ENCODE assay signal across 10 cellular contexts in genomic region chr18:39799010-39799409, GRCh38.
DNase-seq lines count a peak whose midpoint lies in the region; ATAC-seq and TF ChIP-seq lines count a peak whose summit lies in the region.
"Had no signal": no experiment of that assay in that cellular context is flagged by ENCODE, and none has a peak within 500 bp of the region (broad histone marks: within the 10 kb centered on the region; RNA-seq: fewer than 3 reads in every experiment).

No MANE protein-coding gene starts in this region.

- H3K9me1 ChIP-seq in IMR-90 (ENCODE audit: insufficient read depth, low read length): peaks cover 14% of the 10 kb centered on the region

- CTCF ChIA-PET in IMR-90 (lab: Yijun Ruan, JAX): interaction anchor here (0.6 kb wide), 1 partner anchor 270 kb away, joined by 4 read pairs; no protein-coding TSS in a partner anchor

- H3K4me1 ChIP-seq in IMR-90 (ENCODE audit: control insufficient read depth, insufficient read depth, low read length): no peaks in the 10 kb centered on the region

- no peak overlapping the region for H2BK120ac ChIP-seq in IMR-90 (ENCODE audit: low read depth, low read length)

- H2AK5ac ChIP-seq in IMR-90 (ENCODE audit: low read depth, low read length): no peak overlapping the region

- no peak overlapping the region for H3K9ac ChIP-seq in IMR-90 (ENCODE audit: low read depth, low read length)

- no peak overlapping the region for H2AK9ac ChIP-seq in IMR-90 (replicated peaks; ENCODE audit: low read depth, low read length, poor library complexity)

- no peak overlapping the region for H3K27ac ChIP-seq in IMR-90 (ENCODE audit: insufficient read depth, low read length)

- no peak overlapping the region for H3K4me3 ChIP-seq in IMR-90 (ENCODE audit: insufficient read depth, low read depth, low read length)

- H4K8ac ChIP-seq in IMR-90 (ENCODE audit: low read depth in 2 of 2, low read length in 2 of 2): 0 out of 4 replicates have a peak overlapping the region, but pooled peaks of 1 of the 2 experiments have one; percentile 21

- H3K23ac ChIP-seq in IMR-90 (ENCODE audit: low read depth, low read length): no peak overlapping the region

- no peak overlapping the region for H4K91ac ChIP-seq in IMR-90 (ENCODE audit: insufficient read depth, low read depth, low read length)

- POLR2A ChIA-PET in IMR-90 (lab: Charles Lee; ENCODE audit: unreplicated experiment): interaction anchor here (0.7 kb wide), 1 partner anchor 409 kb away, joined by 5 read pairs; no protein-coding TSS in a partner anchor

- H3K27ac Mint-ChIP-seq in activated naive CD8-positive, alpha-beta T cell: no peak overlapping the region

- H3K27me3 Mint-ChIP-seq in activated naive CD8-positive, alpha-beta T cell: peaks cover 3% of the 10 kb centered on the region

- H4K5ac ChIP-seq in IMR-90 (ENCODE audit: low read depth, low read length): peak overlapping the region; percentile 38; the same call in 1 of the 2 replicates

- BruUV-seq in IMR-90 (replicated peaks; lab: Mats Ljungman, UMichigan): no TSS peak

- peak overlapping the region; percentile 59 for H3K4me3 Mint-ChIP-seq in activated naive CD8-positive, alpha-beta T cell

- no peak for TF ChIP-seq POLR2A in IMR-90 (IDR thresholded peaks at IDR 0.05; ENCODE audit: low read depth, low read length)

- dilution Hi-C loops in IMR-90 (cut with HindIII; ENCODE audit: low sequenced_read_pairs, unreplicated experiment): no loop called here

- no peaks in the 10 kb centered on the region for H4K20me1 ChIP-seq in IMR-90 (ENCODE audit: insufficient read depth, low read length)

- H3K36me3 Mint-ChIP-seq in activated naive CD8-positive, alpha-beta T cell: no peaks in the 10 kb centered on the region

- H3K18ac ChIP-seq in IMR-90 (ENCODE audit: low read depth, low read length): no peak overlapping the region

- no peaks in the 10 kb centered on the region for H3K36me3 ChIP-seq in IMR-90 (ENCODE audit: control insufficient read depth, insufficient read depth, low read length)

- no peak for TF ChIP-seq RAD21 in IMR-90 (IDR thresholded peaks at IDR 0.05; ENCODE audit: low read length)

- no peak overlapping the region for H3K14ac ChIP-seq in IMR-90 (replicated peaks; ENCODE audit: low read depth, low read length)

- no peak overlapping the region for H2BK15ac ChIP-seq in IMR-90 (ENCODE audit: low read depth, low read length)

- H3K9me3 Mint-ChIP-seq in activated naive CD8-positive, alpha-beta T cell (ENCODE audit: low read depth): no peaks in the 10 kb centered on the region

- ATAC-seq in IMR-90 (ENCODE audit: low read depth): peak; percentile 24; the same call in 1 of the 2 replicates
- ATAC-seq in GM21737 (IDR thresholded peaks at IDR 0.05; ENCODE audit: unreplicated experiment): no peak
- no peak for ATAC-seq in HG02571 (IDR thresholded peaks at IDR 0.05; ENCODE audit: unreplicated experiment)

- no peak overlapping the region for H3K4ac ChIP-seq in IMR-90 (ENCODE audit: low read depth, low read length)

- H3K79me1 ChIP-seq in IMR-90 (ENCODE audit: low read depth in 1 of 2, low read length in 2 of 2): peaks cover 0 to 2% of the 10 kb centered on the region in 2 experiments; a peak in 2 of 4 replicates

- H3K9me3 ChIP-seq in IMR-90 (ENCODE audit: control insufficient read depth, insufficient read depth, low read length): no peaks in the 10 kb centered on the region

- no peak for TF ChIP-seq CTCF in IMR-90 (conservative IDR thresholded peaks at IDR 0.05; ENCODE audit: low read depth, low read length)

- H2AFZ ChIP-seq in IMR-90 (replicated peaks; ENCODE audit: low read length, poor library complexity): peak overlapping the region; percentile 69

- no peak overlapping the region for H3K56ac ChIP-seq in IMR-90 (ENCODE audit: extremely low read depth, insufficient read depth, low read length)

- peaks cover 1% of the 10 kb centered on the region for H3K4me1 Mint-ChIP-seq in activated naive CD8-positive, alpha-beta T cell (ENCODE audit: low read depth)

- peak; percentile 60 for DNase-seq in COR-L47 (lab: John Stamatoyannopoulos, UW)
- DNase-seq in IMR-90: no peak
- peak; percentile 4 to 56 for DNase-seq in lung microvascular endothelial cell (ENCODE audit: low read depth in 2 of 2)
- DNase-seq in activated effector memory CD4-positive, alpha-beta T cell treated with Interleukin-2 at 50 U/mL for 16 hours: no peak
- DNase-seq in SK-N-DZ (ENCODE audit: low spot score): no peak
- DNase-seq: activated gamma-delta T cell treated with Interleukin-2 at 50 U/mL for 16 hours, Karpas-422 had no signal

- intact Hi-C loops in IMR-90 (cut with micrococcal nuclease): no loop called here

- in situ Hi-C loops in IMR-90 (cut with MboI; ENCODE audit: low sequenced_read_pairs): no loop called here

- H2BK20ac ChIP-seq in IMR-90 (ENCODE audit: low read depth, low read length): no peak overlapping the region

- no peaks in the 10 kb centered on the region for H3K27me3 ChIP-seq in IMR-90 (ENCODE audit: control insufficient read depth, insufficient read depth, low read length)

- H3K4me2 ChIP-seq in IMR-90 (ENCODE audit: low read depth, low read length): no peak overlapping the region

- H2BK5ac ChIP-seq in IMR-90 (ENCODE audit: low read depth, low read length, poor library complexity, severe bottlenecking): no peak overlapping the region

- no CpG with 5 or more reads among the region's 9 CpGs for WGBS in IMR-90 (ENCODE audit: extremely low coverage in 2 of 2, insufficient read length in 1 of 2), 2 experiments

TF ChIP-seq in IMR-90, 13 proteins besides CTCF, POLR2A, EP300 and RAD21:
- no peak for TF ChIP-seq MAFK (IDR thresholded peaks at IDR 0.05; ENCODE audit: low read depth, low read length)
- TF ChIP-seq MAZ (IDR thresholded peaks at IDR 0.05; ENCODE audit: borderline replicate concordance, low read depth, low read length): no peak
- no peak for TF ChIP-seq BHLHE40 (IDR thresholded peaks at IDR 0.05; ENCODE audit: low read depth, low read length)
- TF ChIP-seq SMC3 (IDR thresholded peaks at IDR 0.05; ENCODE audit: low read depth, low read length): no peak
- no peak for TF ChIP-seq CHD1 (IDR thresholded peaks at IDR 0.05; ENCODE audit: low read depth, low read length)
- no peak for TF ChIP-seq FOS (IDR thresholded peaks at IDR 0.05; ENCODE audit: low read depth, low read length)
- no peak for TF ChIP-seq RCOR1 (IDR thresholded peaks at IDR 0.05; ENCODE audit: insufficient replicate concordance, low read length)
- TF ChIP-seq NFE2L2 (IDR thresholded peaks at IDR 0.05; ENCODE audit: low read depth, low read length): no peak
- TF ChIP-seq MXI1 (IDR thresholded peaks at IDR 0.05; ENCODE audit: borderline replicate concordance, low read depth, low read length): no peak
- TF ChIP-seq CEBPB (IDR thresholded peaks at IDR 0.05; ENCODE audit: low read depth, low read length): no peak
- no peak for TF ChIP-seq USF2 (IDR thresholded peaks at IDR 0.05; ENCODE audit: low read depth, low read length)
- TF ChIP-seq RFX5 (IDR thresholded peaks at IDR 0.05; ENCODE audit: low read depth, low read length): no peak
- TF ChIP-seq ELK1 (IDR thresholded peaks at IDR 0.05; ENCODE audit: borderline replicate concordance, low read depth, low read length): no peak

Comparison
In these comparisons a context has a peak if more than half of its experiments do, and no peak if none do; other contexts are left out.
1. DNase-seq: peak in COR-L47 (single experiment) and lung microvascular endothelial cell (2 of 2); none in IMR-90 (single experiment), activated effector memory CD4-positive, alpha-beta T cell treated with Interleukin-2 at 50 U/mL for 16 hours (single experiment) and SK-N-DZ (single experiment).